ENCODE assay signal across 16 cellular contexts in the genomic region with DNA sequence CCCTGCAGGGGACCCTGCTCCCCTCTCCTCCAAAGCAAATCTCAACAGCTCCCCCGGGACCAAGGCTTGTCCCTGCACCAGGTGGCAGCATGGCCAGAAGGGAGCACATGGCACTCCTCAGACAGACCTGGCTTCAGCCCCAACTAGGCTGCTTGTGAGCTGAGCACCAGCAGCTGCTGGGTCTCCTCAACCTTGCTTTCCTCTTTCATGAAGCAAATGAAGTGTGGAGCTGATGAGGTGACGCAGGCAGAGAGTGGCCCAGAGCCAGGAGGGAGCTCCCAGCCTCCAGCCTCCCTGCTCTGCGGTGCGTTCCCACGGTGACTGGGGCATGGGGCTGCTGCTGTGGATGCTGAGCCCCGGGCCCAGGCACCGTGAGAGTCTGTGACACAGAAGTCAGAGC. TPM values are rescaled to one million over a fixed set of nuclear protein-coding genes. Genes with fewer than 3 reads are reported as not detected.
DNase-seq lines count a peak whose midpoint lies in the region; ATAC-seq and TF ChIP-seq lines count a peak whose summit lies in the region.
"Had no signal": no experiment of that assay in that cellular context is flagged by ENCODE, and none has a peak within 500 bp of the region (broad histone marks: within the 10 kb centered on the region; RNA-seq: fewer than 3 reads in every experiment).

No MANE protein-coding gene starts in this region.

- H3K4me3 Mint-ChIP-seq in stimulated activated naive B cell treated with anti-CD40 and anti-IgM and Interleukin-4, amounts not matched to agents 10 μg/mL and 1 μg/mL and 100 μg/mL, for 72 hours = peak overlapping the region in 1 of 2 donors; percentile 13

- H3K27me3 Mint-ChIP-seq in stimulated activated naive B cell treated with anti-CD40 and anti-IgM and Interleukin-4, amounts not matched to agents 10 μg/mL and 1 μg/mL and 100 μg/mL, for 72 hours = peaks cover 4 to 9% of the 10 kb centered on the region in 2 donors

- peaks cover 0 to 3% of the 10 kb centered on the region in 2 donors for H3K9me3 Mint-ChIP-seq in stimulated activated naive B cell treated with anti-CD40 and anti-IgM and Interleukin-4, amounts not matched to agents 10 μg/mL and 1 μg/mL and 100 μg/mL, for 72 hours

- H3K4me3 ChIP-seq in dorsolateral prefrontal cortex = no peak overlapping the region
- H3K4me3 ChIP-seq: testis had no signal

- H3K4me1 Mint-ChIP-seq in stimulated activated naive B cell treated with anti-CD40 and anti-IgM and Interleukin-4, amounts not matched to agents 10 μg/mL and 1 μg/mL and 100 μg/mL, for 72 hours = peaks cover 14 to 18% of the 10 kb centered on the region in 2 donors

- DNase-seq in NCI-H1436 (lab: John Stamatoyannopoulos, UW) (peak; percentile 63), NCI-H1436 treated with DMSO at 0.1 percent for 48 hours (lab: John Stamatoyannopoulos, UW) (no peak), NCI-H345 treated with DMSO at 0.1 percent for 48 hours (lab: John Stamatoyannopoulos, UW; ENCODE audit: unreplicated experiment) (peak; percentile 52), dorsolateral prefrontal cortex (peak in 7 of 10 donors; percentile 44 to 63 (median 53)), T-helper 9 cell (no peak)
- DNase-seq in stimulated activated naive B cell treated with anti-CD40 and anti-IgM and Interleukin-4, amounts not matched to agents 10 μg/mL and 1 μg/mL and 100 μg/mL, for 72 hours = no peak
- DNase-seq in central memory CD4-positive, alpha-beta T cell = no peak
- DNase-seq: activated CD4-positive, alpha-beta T cell treated with anti-CD3 and anti-CD28 coated beads, Interleukin-2, amount 50 U/mL, for 4 hours; amniotic stem cell; foreskin fibroblast; NCI-H510A; stimulated activated CD4-positive, alpha-beta T cell treated with anti-CD3 and anti-CD28 coated beads, Interleukin-15, amount 100 ng/mL, for 24 hours; testis had no signal

- H3K36me3 Mint-ChIP-seq in stimulated activated naive B cell treated with anti-CD40 and anti-IgM and Interleukin-4, amounts not matched to agents 10 μg/mL and 1 μg/mL and 100 μg/mL, for 72 hours = peaks cover 0 to 3% of the 10 kb centered on the region in 2 donors

- ATAC-seq in stimulated activated naive B cell treated with anti-CD40 and anti-IgM and Interleukin-4, amounts not matched to agents 10 μg/mL and 1 μg/mL and 100 μg/mL, for 72 hours (replicated peaks) = peak; percentile 35 to 61
- no peak for ATAC-seq in HG03025 (IDR thresholded peaks at IDR 0.05; ENCODE audit: low FRiP score, unreplicated experiment)

- intact Hi-C loops in dorsolateral prefrontal cortex (cut with DNase I) = no loop called here

- peaks cover 0 to 6% (median 0%) of the 10 kb centered on the region in 45 donors for H3K27me3 ChIP-seq in dorsolateral prefrontal cortex
- H3K27me3 ChIP-seq: testis had no signal

- no peak for TF ChIP-seq CTCF in dorsolateral prefrontal cortex (IDR thresholded peaks at IDR 0.05 in 54 of 56, conservative IDR thresholded peaks at IDR 0.05 in 2 of 56; ENCODE audit: low read depth in 1 of 56, partially characterized antibody in 56 of 56)

- H3K27ac Mint-ChIP-seq in stimulated activated naive B cell treated with anti-CD40 and anti-IgM and Interleukin-4, amounts not matched to agents 10 μg/mL and 1 μg/mL and 100 μg/mL, for 72 hours = no peak overlapping the region

- no peak overlapping the region for H3K27ac ChIP-seq in dorsolateral prefrontal cortex
- H3K27ac ChIP-seq: parathyroid adenoma, RWPE1, testis had no signal

RNA-seq across cellular contexts. Expression of gene MEGF6, which starts 34.0 kb away (rescaled TPM):
- total RNA-seq in dorsolateral prefrontal cortex = 10 to 100 TPM in 11 of 120 experiments, 1 to 10 TPM in 109; 1.1 to 14.8 (median 6.1) TPM

RNA-seq across cellular contexts. Expression of gene TPRG1L, which starts 47.5 kb away (rescaled TPM):
- 100 to 1,000 TPM in 101 of 120 experiments, 10 to 100 TPM in 19; 52.0 to 163 (median 121) TPM for total RNA-seq in dorsolateral prefrontal cortex

Comparison
In these comparisons a context has a peak if more than half of its experiments do, and no peak if none do; other contexts are left out.
1. DNase-seq: peak in NCI-H1436 (single experiment), NCI-H345 treated with DMSO at 0.1 percent for 48 hours (single experiment) and dorsolateral prefrontal cortex (7 of 10); none in NCI-H1436 treated with DMSO at 0.1 percent for 48 hours (single experiment), stimulated activated naive B cell treated with anti-CD40 and anti-IgM and Interleukin-4, amounts not matched to agents 10 μg/mL and 1 μg/mL and 100 μg/mL, for 72 hours (single experiment), central memory CD4-positive, alpha-beta T cell (single experiment) and T-helper 9 cell (single experiment).